In genomic region chr15:60557157-60557556, GRCh38 we compare ENCODE assay signal across 1 cellular context.
TF ChIP-seq lines count a peak whose summit lies in the region.

No MANE protein-coding gene starts in this region.

TF ChIP-seq in H1, 55 proteins besides CTCF, POLR2A, EP300 and RAD21 (continued from another document):
- no peak for TF ChIP-seq CHD7 (IDR thresholded peaks at IDR 0.05; ENCODE audit: insufficient replicate concordance, low read length)
- no peak for TF ChIP-seq YY1 (IDR thresholded peaks at IDR 0.05; ENCODE audit: low read depth, low read length)
- TF ChIP-seq CREB1 (IDR thresholded peaks at IDR 0.05), result no peak
- TF ChIP-seq TEAD4 (IDR thresholded peaks at IDR 0.05; ENCODE audit: low read depth, low read length), result no peak
- TF ChIP-seq RBBP5 (IDR thresholded peaks at IDR 0.05; ENCODE audit: borderline replicate concordance, low read depth, low read length), result no peak
- TF ChIP-seq TAF1 (IDR thresholded peaks at IDR 0.05; ENCODE audit: low read depth, low read length), result no peak
- no peak for TF ChIP-seq TAF7 (optimal IDR thresholded peaks at IDR 0.05; ENCODE audit: borderline replicate concordance, low read depth, low read length)
- TF ChIP-seq CHD1 (IDR thresholded peaks at IDR 0.05; ENCODE audit: low read depth, low read length), result no peak
- no peak for TF ChIP-seq RXRA (IDR thresholded peaks at IDR 0.05; ENCODE audit: insufficient read depth, low read depth, low read length)
- no peak for TF ChIP-seq MAX (IDR thresholded peaks at IDR 0.05)
